In genomic region chr10:98055875-98056516, GRCh38 we compare ENCODE assay signal across 11 cellular contexts. TPM values are rescaled to one million over a fixed set of nuclear protein-coding genes. Genes with fewer than 3 reads are reported as not detected.
A peak's percentile ranks its signal among the peaks of the same experiment; 100 is the strongest.
DNase-seq lines count a peak whose midpoint lies in the region; ATAC-seq, FAIRE-seq and TF ChIP-seq lines count a peak whose summit lies in the region.
"Had no signal": no experiment of that assay in that cellular context is flagged by ENCODE, and none has a peak within 500 bp of the region (broad histone marks: within the 10 kb centered on the region; RNA-seq: fewer than 3 reads in every experiment).

No MANE protein-coding gene starts in this region.

- no peak overlapping the region for H2AFZ ChIP-seq in HepG2 (ENCODE audit: low read length)
- no peak overlapping the region for H2AFZ ChIP-seq in OCI-LY7 (ENCODE audit: low read length)
- no peak overlapping the region for H2AFZ ChIP-seq in endothelial cell of umbilical vein (ENCODE audit: low read depth, low read length)

- intact Hi-C loops in HepG2 (cut with micrococcal nuclease; ENCODE audit: unreplicated experiment) = no loop called here
- intact Hi-C loops in right lobe of liver (cut with DNase I) = no loop called here
- intact Hi-C loops in OCI-LY7 (cut with micrococcal nuclease; ENCODE audit: unreplicated experiment) = no loop called here
- intact Hi-C loops in endothelial cell of umbilical vein (cut with micrococcal nuclease) = no loop called here

- H3K4me1 ChIP-seq in HepG2 (ENCODE audit: insufficient read depth, low read length) (no peaks in the 10 kb centered on the region), right lobe of liver (peaks cover 0 to 4% (median 0%) of the 10 kb centered on the region in 4 donors), OCI-LY7 (ENCODE audit: insufficient read depth, low read length, poor library complexity, severe bottlenecking) (peaks cover 9% of the 10 kb centered on the region), endothelial cell of umbilical vein (ENCODE audit: control insufficient read depth, extremely low read depth, insufficient read depth, low read length) (no peaks in the 10 kb centered on the region)

- peaks cover 2 to 7% of the 10 kb centered on the region in 2 donors for H3K9me3 Mint-ChIP-seq in stimulated activated naive B cell treated with anti-CD40 and anti-IgM and Interleukin-4, amounts not matched to agents 10 μg/mL and 1 μg/mL and 100 μg/mL, for 72 hours
- H3K9me3 Mint-ChIP-seq in effector memory CD8-positive, alpha-beta T cell = no peaks in the 10 kb centered on the region
- H3K9me3 Mint-ChIP-seq: activated naive CD4-positive, alpha-beta T cell treated with anti-CD3 and anti-CD28 coated beads, Interleukin-2, amount 50 U/mL, for 24 hours had no signal

- no peaks in the 10 kb centered on the region for H3K9me1 ChIP-seq in endothelial cell of umbilical vein (replicated peaks; ENCODE audit: control insufficient read depth, extremely low read depth, insufficient read depth, low read length)

- POLR2A ChIA-PET in HepG2 (lab: Yijun Ruan, JAX) (no interaction called here), OCI-LY7 (lab: Charles Lee) (no interaction called here), endothelial cell of umbilical vein (lab: Charles Lee) (no interaction called here)

- CTCF ChIA-PET in HepG2 (lab: Yijun Ruan, JAX; ENCODE audit: low intra/inter-chr PET ratio, low total read pairs) (no interaction called here), OCI-LY7 (lab: Charles Lee; ENCODE audit: unreplicated experiment) (no interaction called here), endothelial cell of umbilical vein (lab: Charles Lee) (interaction anchor here (1.5 kb wide), 1 partner anchor 10 kb away, joined by 4 read pairs; no protein-coding TSS in a partner anchor)

- H3K36me3 Mint-ChIP-seq in stimulated activated naive B cell treated with anti-CD40 and anti-IgM and Interleukin-4, amounts not matched to agents 10 μg/mL and 1 μg/mL and 100 μg/mL, for 72 hours = no peaks in the 10 kb centered on the region
- no peaks in the 10 kb centered on the region for H3K36me3 Mint-ChIP-seq in effector memory CD8-positive, alpha-beta T cell (ENCODE audit: insufficient read depth)
- H3K36me3 Mint-ChIP-seq: activated naive CD4-positive, alpha-beta T cell treated with anti-CD3 and anti-CD28 coated beads, Interleukin-2, amount 50 U/mL, for 24 hours; CD4-positive, alpha-beta memory T cell had no signal

- peaks cover 26 to 29% of the 10 kb centered on the region in 2 donors for H3K27me3 Mint-ChIP-seq in stimulated activated naive B cell treated with anti-CD40 and anti-IgM and Interleukin-4, amounts not matched to agents 10 μg/mL and 1 μg/mL and 100 μg/mL, for 72 hours
- peaks cover 55 to 83% of the 10 kb centered on the region in 2 donors for H3K27me3 Mint-ChIP-seq in effector memory CD8-positive, alpha-beta T cell

- TF ChIP-seq EP300 in HepG2 (IDR thresholded peaks at IDR 0.05; ENCODE audit: low read depth in 2 of 2, low read length in 2 of 2) (no peak), HepG2 (CRISPR knock-in tag; IDR thresholded peaks at IDR 0.05; ENCODE audit: borderline replicate concordance) (no peak)

- BruUV-seq in HepG2 (replicated peaks; lab: Mats Ljungman, UMichigan) (no TSS peak), OCI-LY7 (replicated peaks; lab: Mats Ljungman, UMichigan) (no TSS peak), endothelial cell of umbilical vein (replicated peaks; lab: Mats Ljungman, UMichigan) (no TSS peak)

- no peak for FAIRE-seq in HepG2 (lab: Jason Lieb, UNC)
- FAIRE-seq in endothelial cell of umbilical vein (lab: Jason Lieb, UNC) = no peak

- H3K79me2 ChIP-seq in HepG2 (ENCODE audit: insufficient read depth, low read length) = no peaks in the 10 kb centered on the region
- H3K79me2 ChIP-seq in OCI-LY7 (ENCODE audit: insufficient read depth, low read depth, low read length) = no peaks in the 10 kb centered on the region
- no peaks in the 10 kb centered on the region for H3K79me2 ChIP-seq in endothelial cell of umbilical vein (ENCODE audit: control insufficient read depth, insufficient read depth, low read length)

- dilution Hi-C loops in endothelial cell of umbilical vein (cut with MboI; ENCODE audit: extremely low pct_ligation_motif_present, low sequenced_read_pairs) = no loop called here

- DNase-seq in HepG2 (ENCODE audit: low spot score) (no peak), right lobe of liver (no peak), OCI-LY7 (ENCODE audit: low spot score) (peak; percentile 72), endothelial cell of umbilical vein (ENCODE audit: low read depth, low spot score) (peak; percentile 18), GM20000 (ENCODE audit: low spot score) (no peak), substantia nigra (lab: John Stamatoyannopoulos, UW) (no peak)
- DNase-seq in stimulated activated naive B cell treated with anti-CD40 and anti-IgM and Interleukin-4, amounts not matched to agents 10 μg/mL and 1 μg/mL and 100 μg/mL, for 72 hours = peak; percentile 6
- DNase-seq in effector memory CD8-positive, alpha-beta T cell = no peak
- DNase-seq: CD4-positive, alpha-beta memory T cell had no signal

- in situ Hi-C loops in HepG2 (cut with HindIII; ENCODE audit: extremely low pct_ligation_motif_present, low pct_unique_long_range_greater_than_20kb) = no loop called here

- H3K9ac ChIP-seq in HepG2 (ENCODE audit: insufficient read depth, low read depth, low read length) (no peak overlapping the region), endothelial cell of umbilical vein (replicated peaks; ENCODE audit: extremely low read depth, insufficient read depth, low read length) (no peak overlapping the region)

- TF ChIP-seq POLR2A in HepG2 (IDR thresholded peaks at IDR 0.05; ENCODE audit: insufficient read depth in 1 of 2, low read depth in 2 of 2, low read length in 2 of 2) (no peak), right lobe of liver (IDR thresholded peaks at IDR 0.05) (no peak), endothelial cell of umbilical vein (IDR thresholded peaks at IDR 0.05; ENCODE audit: low read depth, low read length) (no peak)

- no peak overlapping the region for H3K27ac Mint-ChIP-seq in stimulated activated naive B cell treated with anti-CD40 and anti-IgM and Interleukin-4, amounts not matched to agents 10 μg/mL and 1 μg/mL and 100 μg/mL, for 72 hours
- no peak overlapping the region for H3K27ac Mint-ChIP-seq in effector memory CD8-positive, alpha-beta T cell
- H3K27ac Mint-ChIP-seq: activated naive CD4-positive, alpha-beta T cell treated with anti-CD3 and anti-CD28 coated beads, Interleukin-2, amount 50 U/mL, for 24 hours; CD4-positive, alpha-beta memory T cell had no signal

- WGBS in HepG2 (ENCODE audit: low lambda C conversion rate) = 10% methylated on average over 4 of the region's 4 CpGs
- 42% methylated on average over 4 of the region's 4 CpGs for WGBS in right lobe of liver (ENCODE audit: insufficient coverage, low coverage, low lambda C conversion rate, missing lambda C conversion rate)

- H3K27ac ChIP-seq in HepG2 (ENCODE audit: extremely low read length, insufficient read depth, low read length) (no peak overlapping the region), right lobe of liver (no peak overlapping the region), OCI-LY7 (ENCODE audit: low read depth, low read length, poor library complexity, severe bottlenecking) (no peak overlapping the region), endothelial cell of umbilical vein (ENCODE audit: insufficient read depth, low read depth, low read length) (no peak overlapping the region), substantia nigra (ENCODE audit: low read depth, low read length, poor library complexity, severe bottlenecking) (no peak overlapping the region)

- H3K4me3 Mint-ChIP-seq in stimulated activated naive B cell treated with anti-CD40 and anti-IgM and Interleukin-4, amounts not matched to agents 10 μg/mL and 1 μg/mL and 100 μg/mL, for 72 hours = no peak overlapping the region
- no peak overlapping the region for H3K4me3 Mint-ChIP-seq in effector memory CD8-positive, alpha-beta T cell
- H3K4me3 Mint-ChIP-seq: activated naive CD4-positive, alpha-beta T cell treated with anti-CD3 and anti-CD28 coated beads, Interleukin-2, amount 50 U/mL, for 24 hours; CD4-positive, alpha-beta memory T cell had no signal

- H3K27me3 ChIP-seq in HepG2 (ENCODE audit: control insufficient read depth in 1 of 2, insufficient read depth in 2 of 2, low read length in 2 of 2) = no peaks in the 10 kb centered on the region
- no peaks in the 10 kb centered on the region for H3K27me3 ChIP-seq in right lobe of liver
- H3K27me3 ChIP-seq in endothelial cell of umbilical vein (ENCODE audit: control insufficient read depth in 2 of 2, insufficient read depth in 2 of 2, low read length in 2 of 2) = peaks cover 0 to 2% of the 10 kb centered on the region in 2 experiments

- H3K4me2 ChIP-seq in HepG2 (ENCODE audit: low read depth, low read length) (no peak overlapping the region), OCI-LY7 (ENCODE audit: low read length) (no peak overlapping the region), endothelial cell of umbilical vein (ENCODE audit: insufficient read depth, low read length) (no peak overlapping the region)

- ATAC-seq in HepG2 = no peak
- no peak for ATAC-seq in right lobe of liver
- peak; percentile 81 to 82 for ATAC-seq in stimulated activated naive B cell treated with anti-CD40 and anti-IgM and Interleukin-4, amounts not matched to agents 10 μg/mL and 1 μg/mL and 100 μg/mL, for 72 hours (replicated peaks)
- ATAC-seq in effector memory CD8-positive, alpha-beta T cell (replicated peaks) = no peak
- ATAC-seq: Right ventricle myocardium inferior had no signal

- H3K9me2 ChIP-seq in OCI-LY7 (ENCODE audit: insufficient read depth, low read length) = no peaks in the 10 kb centered on the region

- TF ChIP-seq CTCF in HepG2 (CRISPR knock-in tag; IDR thresholded peaks at IDR 0.05) (no peak), right lobe of liver (IDR thresholded peaks at IDR 0.05) (no peak), OCI-LY7 (conservative IDR thresholded peaks at IDR 0.05; ENCODE audit: low read length) (no peak), endothelial cell of umbilical vein (IDR thresholded peaks at IDR 0.05; ENCODE audit: extremely low read depth in 1 of 2, insufficient read depth in 1 of 2, low read depth in 1 of 2, low read length in 2 of 2) (no peak), GM20000 (IDR thresholded peaks at IDR 0.05; ENCODE audit: extremely low read depth, missing control alignments) (no peak)

- H3K9me3 ChIP-seq in HepG2 (ENCODE audit: low read length) (no peaks in the 10 kb centered on the region), right lobe of liver (no peaks in the 10 kb centered on the region), OCI-LY7 (ENCODE audit: low read length) (no peaks in the 10 kb centered on the region), endothelial cell of umbilical vein (replicated peaks; ENCODE audit: control insufficient read depth, insufficient read depth, low read length) (no peaks in the 10 kb centered on the region)

- H3K36me3 ChIP-seq in HepG2 (replicated peaks in 1 of 2; ENCODE audit: control insufficient read depth in 1 of 2, insufficient read depth in 2 of 2, low read length in 2 of 2) (no peaks in the 10 kb centered on the region), right lobe of liver (no peaks in the 10 kb centered on the region), OCI-LY7 (ENCODE audit: insufficient read depth, low read length) (no peaks in the 10 kb centered on the region), endothelial cell of umbilical vein (ENCODE audit: control insufficient read depth in 2 of 2, extremely low read depth in 1 of 2, insufficient read depth in 2 of 2, low read length in 2 of 2) (no peaks in the 10 kb centered on the region)

- no peak for TF ChIP-seq RAD21 in HepG2 (CRISPR knock-in tag; IDR thresholded peaks at IDR 0.05)

- no peaks in the 10 kb centered on the region for H4K20me1 ChIP-seq in HepG2 (ENCODE audit: insufficient read depth, low read length)
- no peaks in the 10 kb centered on the region for H4K20me1 ChIP-seq in OCI-LY7 (ENCODE audit: insufficient read depth, low read length)
- no peaks in the 10 kb centered on the region for H4K20me1 ChIP-seq in endothelial cell of umbilical vein (replicated peaks; ENCODE audit: control insufficient read depth, extremely low read depth, insufficient read depth, low read length)

- H3K4me3 ChIP-seq in HepG2 (replicated peaks in 1 of 3; ENCODE audit: insufficient read depth in 1 of 3, low read depth in 2 of 3, low read length in 3 of 3) = no peak overlapping the region
- no peak overlapping the region for H3K4me3 ChIP-seq in right lobe of liver
- H3K4me3 ChIP-seq in OCI-LY7 (ENCODE audit: low read depth, low read length, poor library complexity, severe bottlenecking) = no peak overlapping the region
- H3K4me3 ChIP-seq in endothelial cell of umbilical vein (replicated peaks in 1 of 3; ENCODE audit: insufficient read depth in 1 of 3, low read depth in 1 of 3, low read length in 3 of 3) = no peak overlapping the region

- H3K4me1 Mint-ChIP-seq in stimulated activated naive B cell treated with anti-CD40 and anti-IgM and Interleukin-4, amounts not matched to agents 10 μg/mL and 1 μg/mL and 100 μg/mL, for 72 hours = peaks cover 5 to 9% of the 10 kb centered on the region in 2 donors
- H3K4me1 Mint-ChIP-seq in effector memory CD8-positive, alpha-beta T cell (ENCODE audit: low read depth in 2 of 2) = no peaks in the 10 kb centered on the region
- H3K4me1 Mint-ChIP-seq: activated naive CD4-positive, alpha-beta T cell treated with anti-CD3 and anti-CD28 coated beads, Interleukin-2, amount 50 U/mL, for 24 hours; CD4-positive, alpha-beta memory T cell had no signal

RNA-seq across cellular contexts. Expression of gene CRTAC1, which starts 25.6 kb away (rescaled TPM):
- not detected in 2 replicates for total RNA-seq in HepG2 (2016; rRNA removed; fragmentation: Illumina TruSeq; extraction: Trizol)
- not detected in 2 replicates for total RNA-seq in HepG2 (2016; cell fraction: cytosol; rRNA removed; fragmentation: Illumina TruSeq; extraction: Trizol; ENCODE audit: low read depth)
- not detected in 2 replicates for total RNA-seq in HepG2 (2016; cell fraction: insoluble cytoplasmic fraction; rRNA removed; fragmentation: Illumina TruSeq; extraction: Trizol)
- not detected in 2 replicates for total RNA-seq in HepG2 (2016; cell fraction: membrane; rRNA removed; fragmentation: Illumina TruSeq; extraction: Trizol)
- not detected in 2 replicates for total RNA-seq in HepG2 (2016; cell fraction: nucleus; rRNA removed; fragmentation: Illumina TruSeq; extraction: Trizol)
- not detected in 2 replicates for polyA plus RNA-seq in HepG2 (2011; rRNA removed)
- not detected in 2 replicates for polyA plus RNA-seq in HepG2 (2011; cell fraction: cytosol; rRNA removed)
- 0.09 TPM in 1 of 2 replicates, not detected in the other for polyA plus RNA-seq in HepG2 (2011; cell fraction: nucleus; rRNA removed)
- polyA plus RNA-seq in HepG2 (2012) = not detected in 2 replicates
- not detected in 2 replicates for polyA plus RNA-seq in HepG2 (2016; cell fraction: cytosol; fragmentation: Illumina TruSeq; extraction: Trizol; ENCODE audit: low read depth)
- not detected in 2 replicates for polyA plus RNA-seq in HepG2 (2016; cell fraction: insoluble cytoplasmic fraction; fragmentation: Illumina TruSeq; extraction: Trizol; ENCODE audit: low read depth)
- not detected in 2 replicates for polyA plus RNA-seq in HepG2 (2016; cell fraction: membrane; fragmentation: Illumina TruSeq; extraction: Trizol; ENCODE audit: low read depth)
- not detected in 2 replicates for polyA plus RNA-seq in HepG2 (2016; cell fraction: nucleus; fragmentation: Illumina TruSeq; extraction: Trizol; ENCODE audit: insufficient read depth, low read depth)
- not detected in 2 replicates for polyA minus RNA-seq in HepG2 (2011; rRNA and poly(A)+ RNA removed; ENCODE audit: low replicate concordance)
- not detected in 2 replicates for polyA minus RNA-seq in HepG2 (2011; cell fraction: cytosol; rRNA and poly(A)+ RNA removed)
- not detected in 2 replicates for polyA minus RNA-seq in HepG2 (2011; cell fraction: nucleus; rRNA and poly(A)+ RNA removed)
- total RNA-seq in right lobe of liver = under 1 TPM in 1 of 6 experiments, not detected in 5; 0.20 TPM
- not detected in 2 replicates for total RNA-seq in OCI-LY7 (2014; rRNA removed; shearing (Covaris generic))
- not detected in 2 replicates for total RNA-seq in OCI-LY7 (2022)
- 0.72 and 3.0 TPM in 2 replicates for total RNA-seq in endothelial cell of umbilical vein
- 0.92 and 1.4 TPM in 2 replicates for polyA plus RNA-seq in endothelial cell of umbilical vein
- polyA plus RNA-seq in endothelial cell of umbilical vein (2011; cell fraction: cytosol; rRNA removed) = 1.6 TPM in 2 replicates
- 1.5 and 2.0 TPM in 2 replicates for polyA plus RNA-seq in endothelial cell of umbilical vein (2011; cell fraction: nucleus; rRNA removed)
- polyA plus RNA-seq in endothelial cell of umbilical vein (2012) = 4.0 and 5.7 TPM in 2 replicates
- 0.29 and 0.36 TPM in 2 replicates for polyA minus RNA-seq in endothelial cell of umbilical vein
- polyA minus RNA-seq in endothelial cell of umbilical vein (2011; cell fraction: cytosol; rRNA and poly(A)+ RNA removed) = not detected
- polyA minus RNA-seq in endothelial cell of umbilical vein (2011; cell fraction: nucleus; rRNA and poly(A)+ RNA removed) = 0.67 and 1.2 TPM in 2 replicates
- total RNA-seq: CD4-positive, alpha-beta memory T cell had no signal
- polyA plus RNA-seq: CD4-positive, alpha-beta memory T cell had no signal

Comparison
In these comparisons a context has a peak if more than half of its experiments do, and no peak if none do; other contexts are left out.
1. ATAC-seq: peak in stimulated activated naive B cell treated with anti-CD40 and anti-IgM and Interleukin-4, amounts not matched to agents 10 μg/mL and 1 μg/mL and 100 μg/mL, for 72 hours (2 of 2); none in HepG2 (single experiment), right lobe of liver (0 of 4) and effector memory CD8-positive, alpha-beta T cell (single experiment).
2. DNase-seq: peak in OCI-LY7 (single experiment), endothelial cell of umbilical vein (single experiment) and stimulated activated naive B cell treated with anti-CD40 and anti-IgM and Interleukin-4, amounts not matched to agents 10 μg/mL and 1 μg/mL and 100 μg/mL, for 72 hours (single experiment); none in HepG2 (single experiment), right lobe of liver (0 of 3), GM20000 (single experiment), substantia nigra (0 of 49) and effector memory CD8-positive, alpha-beta T cell (0 of 3).